In genomic region chr20:22680031-22680740, GRCh38 we compare ENCODE assay signal across 17 cellular contexts.
A peak's percentile ranks its signal among the peaks of the same experiment; 100 is the strongest.
DNase-seq lines count a peak whose midpoint lies in the region; ATAC-seq, FAIRE-seq and TF ChIP-seq lines count a peak whose summit lies in the region.
"Had no signal": no experiment of that assay in that cellular context is flagged by ENCODE, and none has a peak within 500 bp of the region (broad histone marks: within the 10 kb centered on the region; RNA-seq: fewer than 3 reads in every experiment).

No MANE protein-coding gene starts in this region.

- 36% methylated on average over 9 of the region's 9 CpGs for WGBS in A549 (ENCODE audit: missing lambda C conversion rate)
- 35 to 36% methylated on average over 9 of the region's 9 CpGs for WGBS in thyroid gland, 2 donors

- H3K27me3 ChIP-seq in left lung = no peaks in the 10 kb centered on the region
- H3K27me3 ChIP-seq in thyroid gland = no peaks in the 10 kb centered on the region
- H3K27me3 ChIP-seq: BE2C had no signal

- H3K4me3 ChIP-seq in A549 (no peak overlapping the region), left lung (no peak overlapping the region), thyroid gland (replicated peaks in 1 of 3) (no peak overlapping the region)
- H3K4me3 ChIP-seq: GM23338 had no signal

- H3K36me3 ChIP-seq in left lung (no peaks in the 10 kb centered on the region), thyroid gland (no peaks in the 10 kb centered on the region)
- H3K36me3 ChIP-seq: BE2C had no signal

- POLR2A ChIA-PET in A549 (lab: Yijun Ruan, JAX) = interaction anchor here (1.5 kb wide), 1 partner anchor 94 kb away, joined by 3 read pairs; no protein-coding TSS in a partner anchor

- no peak for TF ChIP-seq RAD21 in A549 (conservative IDR thresholded peaks at IDR 0.05 in 1 of 2, IDR thresholded peaks at IDR 0.05 in 1 of 2)

- H3K4me1 ChIP-seq in A549 (peaks cover 19% of the 10 kb centered on the region), left lung (peaks cover 0 to 11% of the 10 kb centered on the region in 2 donors), thyroid gland (peaks cover 17 to 37% of the 10 kb centered on the region in 2 donors)
- H3K4me1 ChIP-seq: BE2C had no signal

- DNase-seq in A549 (ENCODE audit: low read depth in 1 of 2, low spot score in 1 of 2) (no peak), HuH-7.5 (ENCODE audit: low spot score) (peak; percentile 26), left lung (no peak), thyroid gland (peak in 1 of 2 donors; percentile 36), cerebellar nuclear complex (lab: John Stamatoyannopoulos, UW) (no peak), DMS79 (lab: John Stamatoyannopoulos, UW) (no peak)
- DNase-seq: BE2C; CD4-positive, alpha-beta memory T cell; DMS153; DND-41; GDM1; H7 had no signal

- H3K27ac ChIP-seq in A549 (peak overlapping the region in 1 of 2 experiments; percentile 41; a peak in 2 of 6 replicates), left lung (peak overlapping the region in 1 of 2 donors; percentile 3), thyroid gland (peak overlapping the region; percentile 71 to 96 (median 77))
- H3K27ac ChIP-seq: C4-2B had no signal

- no peak for TF ChIP-seq EP300 in A549 (IDR thresholded peaks at IDR 0.05)

- no peak for ATAC-seq in A549
- ATAC-seq in left lung = peak; percentile 65
- no peak for ATAC-seq in HG02571 (IDR thresholded peaks at IDR 0.05; ENCODE audit: unreplicated experiment)
- ATAC-seq: GM23338 had no signal

- no peak for TF ChIP-seq CTCF in A549 (IDR thresholded peaks at IDR 0.05)
- TF ChIP-seq CTCF in left lung (IDR thresholded peaks at IDR 0.05) = no peak
- no peak for TF ChIP-seq CTCF in thyroid gland (IDR thresholded peaks at IDR 0.05)

- FAIRE-seq in A549 (lab: Jason Lieb, UNC) = no peak
- FAIRE-seq: D721Med, GM12892 had no signal

- no peak for TF ChIP-seq POLR2A in A549 (IDR thresholded peaks at IDR 0.05; ENCODE audit: low read length)
- TF ChIP-seq POLR2A in thyroid gland (IDR thresholded peaks at IDR 0.05) = no peak

- CTCF ChIA-PET in A549 (lab: Yijun Ruan, JAX) = interaction anchor here (0.7 to 18.0 kb wide), 13 partner anchors 11 to 596 kb away, joined by 3 to 311 read pairs (median 5); partner anchors contain the start of genes FOXA2 and THBD

- H3K4me2 ChIP-seq in A549 = peak overlapping the region; percentile 9; the same call in 1 of the 3 replicates
- H3K4me2 ChIP-seq: GM23338 had no signal

- H3K9me3 ChIP-seq in A549 (peaks cover 9% of the 10 kb centered on the region), left lung (peaks cover 0 to 6% of the 10 kb centered on the region in 2 donors), thyroid gland (no peaks in the 10 kb centered on the region)
- H3K9me3 ChIP-seq: BE2C had no signal

- intact Hi-C loops in left lung (cut with DNase I) = loop anchor here in 1 of 2 donors (10.0 kb wide), 1 partner anchor 345 kb away; no protein-coding TSS in a partner anchor
- intact Hi-C loops in thyroid gland (cut with DNase I) = loop anchor here (10.0 kb wide), 2 partner anchors 95 to 225 kb away; partner anchors contain the start of gene FOXA2

TF ChIP-seq in A549, 52 proteins besides CTCF, POLR2A, EP300 and RAD21:
- TF ChIP-seq USF2 (IDR thresholded peaks at IDR 0.05) = no peak
- no peak for TF ChIP-seq NR3C1 (IDR thresholded peaks at IDR 0.05)
- no peak for TF ChIP-seq HOXB13 (CRISPR knock-in tag; IDR thresholded peaks at IDR 0.05; ENCODE audit: low read depth)
